In genomic region chr12:124480469-124481256, GRCh38 we compare ENCODE assay signal across 9 cellular contexts.
DNase-seq lines count a peak whose midpoint lies in the region; ATAC-seq and TF ChIP-seq lines count a peak whose summit lies in the region.
"Had no signal": no experiment of that assay in that cellular context is flagged by ENCODE, and none has a peak within 500 bp of the region (broad histone marks: within the 10 kb centered on the region; RNA-seq: fewer than 3 reads in every experiment).

No MANE protein-coding gene starts in this region.

- H3K4me1 ChIP-seq in stomach = peaks cover 18 to 33% (median 28%) of the 10 kb centered on the region in 4 donors

- intact Hi-C loops in stomach (cut with DNase I; ENCODE audit: low total_unique reads) = no loop called here

- TF ChIP-seq CTCF in stomach (IDR thresholded peaks at IDR 0.05) = no peak

- no peak for TF ChIP-seq EP300 in stomach (IDR thresholded peaks at IDR 0.05)

- peak overlapping the region; percentile 11 to 60 (median 29) for H3K27ac ChIP-seq in stomach
- H3K27ac ChIP-seq: C4-2B had no signal

- peak; percentile 63 for DNase-seq in activated CD4-positive, alpha-beta T cell treated with anti-CD3 and anti-CD28 coated beads for 48 hours
- no peak for DNase-seq in activated CD4-positive, alpha-beta T cell treated with anti-CD3 and anti-CD28 coated beads, Interleukin-2, amount 50 U/mL, for 1 hour
- DNase-seq in NCI-H146 treated with DMSO at 0.1 percent for 48 hours (lab: John Stamatoyannopoulos, UW; ENCODE audit: unreplicated experiment) (peak; percentile 17), iris pigment epithelial cell (ENCODE audit: low read depth) (peak; percentile 91), stomach (peak; percentile 69), cerebellar cortex (ENCODE audit: low spot score) (no peak)
- DNase-seq in activated naive CD4-positive, alpha-beta T cell treated with anti-CD3 and anti-CD28 coated beads, Interleukin-2, amount 50 U/mL, for 72 hours (ENCODE audit: low spot score in 2 of 2) = peak; percentile 40 to 70

- WGBS in stomach, 5 donors = 28 to 62% (median 32%) methylated on average over 7 to 15 of the region's 15 CpGs

- H3K27ac Mint-ChIP-seq in activated naive CD4-positive, alpha-beta T cell treated with anti-CD3 and anti-CD28 coated beads, Interleukin-2, amount 50 U/mL, for 72 hours = no peak overlapping the region

- ATAC-seq in HG02610 (IDR thresholded peaks at IDR 0.05; ENCODE audit: unreplicated experiment) = peak; percentile 69
- peak; percentile 83 to 93 for ATAC-seq in activated naive CD4-positive, alpha-beta T cell treated with anti-CD3 and anti-CD28 coated beads, Interleukin-2, amount 50 U/mL, for 72 hours

- H3K9me3 Mint-ChIP-seq in activated naive CD4-positive, alpha-beta T cell treated with anti-CD3 and anti-CD28 coated beads, Interleukin-2, amount 50 U/mL, for 72 hours = peaks cover 0 to 5% of the 10 kb centered on the region in 2 donors

- peaks cover 30 to 87% (median 80%) of the 10 kb centered on the region in 4 donors for H3K36me3 ChIP-seq in stomach

- H3K4me3 ChIP-seq in stomach = no peak overlapping the region

- TF ChIP-seq POLR2A in stomach (IDR thresholded peaks at IDR 0.05) = no peak

- no peaks in the 10 kb centered on the region for H3K27me3 ChIP-seq in stomach

- H3K9me3 ChIP-seq in stomach = no peaks in the 10 kb centered on the region

- H3K36me3 Mint-ChIP-seq in activated naive CD4-positive, alpha-beta T cell treated with anti-CD3 and anti-CD28 coated beads, Interleukin-2, amount 50 U/mL, for 72 hours = peaks cover 19 to 42% of the 10 kb centered on the region in 2 donors

Comparison
In these comparisons a context has a peak if more than half of its experiments do, and no peak if none do; other contexts are left out.
1. DNase-seq: peak in activated CD4-positive, alpha-beta T cell treated with anti-CD3 and anti-CD28 coated beads for 48 hours (single experiment), NCI-H146 treated with DMSO at 0.1 percent for 48 hours (single experiment), activated naive CD4-positive, alpha-beta T cell treated with anti-CD3 and anti-CD28 coated beads, Interleukin-2, amount 50 U/mL, for 72 hours (2 of 2), iris pigment epithelial cell (single experiment) and stomach (single experiment); none in activated CD4-positive, alpha-beta T cell treated with anti-CD3 and anti-CD28 coated beads, Interleukin-2, amount 50 U/mL, for 1 hour (single experiment) and cerebellar cortex (single experiment).